Comparison of ENCODE assay signal across 27 cellular contexts in genomic region chr17:79910985-79911361, GRCh38.
"Had no signal": no experiment of that assay in that cellular context is flagged by ENCODE, and none has a peak within 500 bp of the region (broad histone marks: within the 10 kb centered on the region; RNA-seq: fewer than 3 reads in every experiment).

No MANE protein-coding gene starts in this region.

- FAIRE-seq: colon, frontal cortex had no signal

- ATAC-seq: left colon; lower lobe of right lung; mucosa of descending colon; natural killer cell treated with Interleukin-12 subunit alpha and Interleukin-12 subunit beta and Interleukin-15 and Interleukin-18, amount 100 ng/mL, for 72 hours; psoas muscle; right cardiac atrium; stimulated activated naive B cell treated with anti-CD40 and anti-IgM and Interleukin-4, amounts not matched to agents 10 μg/mL and 1 μg/mL and 100 μg/mL, for 72 hours; upper lobe of right lung had no signal

- H3K4me3 Mint-ChIP-seq: immature natural killer cell; natural killer cell treated with Interleukin-12 subunit alpha and Interleukin-12 subunit beta and Interleukin-15 and Interleukin-18, amount 100 ng/mL, for 72 hours; neural crest cell; stimulated activated naive B cell treated with anti-CD40 and anti-IgM and Interleukin-4, amounts not matched to agents 10 μg/mL and 1 μg/mL and 100 μg/mL, for 72 hours; stimulated activated naive CD8-positive, alpha-beta T cell treated with anti-CD3 and anti-CD28 coated beads, Interleukin-15, Interleukin-2, amounts not matched to agents 100 ng/mL and 50 ng/mL, for 24 hours had no signal

- H3K9me3 ChIP-seq: left ventricle myocardium inferior, lower lobe of right lung, mucosa of descending colon, ovary, psoas muscle, sigmoid colon, thoracic aorta, tibial nerve, upper lobe of right lung, uterus had no signal

- H3K27ac Mint-ChIP-seq: immature natural killer cell; natural killer cell treated with Interleukin-12 subunit alpha and Interleukin-12 subunit beta and Interleukin-15 and Interleukin-18, amount 100 ng/mL, for 72 hours; stimulated activated naive B cell treated with anti-CD40 and anti-IgM and Interleukin-4, amounts not matched to agents 10 μg/mL and 1 μg/mL and 100 μg/mL, for 72 hours; stimulated activated naive CD8-positive, alpha-beta T cell treated with anti-CD3 and anti-CD28 coated beads, Interleukin-15, Interleukin-2, amounts not matched to agents 100 ng/mL and 50 ng/mL, for 24 hours had no signal

- H3K4me3 ChIP-seq: dorsolateral prefrontal cortex, left ventricle myocardium inferior, lower lobe of right lung, mucosa of descending colon, ovary, psoas muscle, sigmoid colon, thoracic aorta, tibial nerve, upper lobe of right lung, uterus had no signal

- H3K36me3 Mint-ChIP-seq: immature natural killer cell; naive B cell; natural killer cell treated with Interleukin-12 subunit alpha and Interleukin-12 subunit beta and Interleukin-15 and Interleukin-18, amount 100 ng/mL, for 72 hours; stimulated activated naive B cell treated with anti-CD40 and anti-IgM and Interleukin-4, amounts not matched to agents 10 μg/mL and 1 μg/mL and 100 μg/mL, for 72 hours had no signal

- H3K36me3 ChIP-seq: left ventricle myocardium inferior, lower lobe of right lung, ovary, sigmoid colon, thoracic aorta, tibial nerve, upper lobe of right lung, uterus had no signal

- H3K4me1 Mint-ChIP-seq: immature natural killer cell had no signal

- H3K27ac ChIP-seq: dorsolateral prefrontal cortex, left ventricle myocardium inferior, lower lobe of right lung, ovary, psoas muscle, sigmoid colon, thoracic aorta, tibial nerve, upper lobe of right lung, uterus had no signal

- H3K9me3 Mint-ChIP-seq: immature natural killer cell; naive B cell; natural killer cell treated with Interleukin-12 subunit alpha and Interleukin-12 subunit beta and Interleukin-15 and Interleukin-18, amount 100 ng/mL, for 72 hours; neural crest cell; stimulated activated naive B cell treated with anti-CD40 and anti-IgM and Interleukin-4, amounts not matched to agents 10 μg/mL and 1 μg/mL and 100 μg/mL, for 72 hours; stimulated activated naive CD8-positive, alpha-beta T cell treated with anti-CD3 and anti-CD28 coated beads, Interleukin-15, Interleukin-2, amounts not matched to agents 100 ng/mL and 50 ng/mL, for 24 hours had no signal

- DNase-seq: dorsolateral prefrontal cortex; effector CD4-positive, alpha-beta T cell; hypothalamus; immature natural killer cell; islet precursor cell; kidney glomerular epithelial cell; left colon; left ventricle myocardium inferior; naive B cell; nucleus accumbens; ovary; sigmoid colon; stimulated activated CD4-positive, alpha-beta T cell treated with anti-CD3 and anti-CD28 coated beads, Interleukin-4, amount 100 ng/mL, for 4 hours; stimulated activated naive B cell treated with anti-CD40 and anti-IgM and Interleukin-4, amounts not matched to agents 10 μg/mL and 1 μg/mL and 100 μg/mL, for 72 hours; upper lobe of right lung; uterus had no signal

- H3K27me3 ChIP-seq: ovary, upper lobe of right lung, uterus had no signal

- H3K4me1 ChIP-seq: lower lobe of right lung, psoas muscle, sigmoid colon, upper lobe of right lung, uterus had no signal
